ENCODE assay signal across 1 cellular context in the genomic region with DNA sequence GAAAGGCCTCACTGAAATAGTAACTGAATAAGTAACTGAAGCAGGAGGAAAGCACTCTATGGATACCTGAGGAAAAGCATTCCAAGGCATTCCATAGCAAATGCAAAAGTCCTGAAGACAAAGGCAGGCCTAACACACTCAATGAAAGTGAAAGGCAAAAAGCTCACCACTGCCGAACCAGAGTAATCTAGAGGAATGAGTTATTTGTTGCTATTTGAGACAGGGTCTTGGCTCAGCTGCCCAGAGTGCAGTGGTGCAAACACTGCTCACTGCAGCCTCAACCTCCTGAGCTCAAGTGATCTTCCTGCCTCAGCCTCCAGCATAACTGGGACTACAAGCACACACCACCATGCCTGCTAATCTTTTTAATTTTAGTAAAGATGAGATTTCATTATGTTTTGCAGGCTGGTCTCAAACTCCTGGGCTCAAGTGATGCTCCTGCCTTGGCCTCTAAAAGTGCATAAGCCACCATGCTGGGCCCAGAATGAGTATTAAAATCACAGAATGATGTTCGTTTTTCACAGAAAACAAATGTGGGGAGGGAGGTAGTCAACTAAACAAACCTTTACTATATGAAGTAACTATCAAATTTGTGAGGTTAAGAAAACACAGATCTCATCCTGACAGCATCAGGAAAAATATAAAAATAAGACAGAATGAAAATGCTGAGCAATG.
TF ChIP-seq lines count a peak whose summit lies in the region.

No MANE protein-coding gene starts in this region.

TF ChIP-seq in IMR-90, 13 proteins besides CTCF, POLR2A, EP300 and RAD21 (continued from another document):
- TF ChIP-seq, protein P1, sequence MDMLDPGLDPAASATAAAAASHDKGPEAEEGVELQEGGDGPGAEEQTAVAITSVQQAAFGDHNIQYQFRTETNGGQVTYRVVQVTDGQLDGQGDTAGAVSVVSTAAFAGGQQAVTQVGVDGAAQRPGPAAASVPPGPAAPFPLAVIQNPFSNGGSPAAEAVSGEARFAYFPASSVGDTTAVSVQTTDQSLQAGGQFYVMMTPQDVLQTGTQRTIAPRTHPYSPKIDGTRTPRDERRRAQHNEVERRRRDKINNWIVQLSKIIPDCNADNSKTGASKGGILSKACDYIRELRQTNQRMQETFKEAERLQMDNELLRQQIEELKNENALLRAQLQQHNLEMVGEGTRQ (IDR thresholded peaks at IDR 0.05; ENCODE audit: low read depth, low read length), result no peak
- TF ChIP-seq FOS (IDR thresholded peaks at IDR 0.05; ENCODE audit: low read depth, low read length) (no peak), MAFK (IDR thresholded peaks at IDR 0.05; ENCODE audit: low read depth, low read length) (no peak), BHLHE40 (IDR thresholded peaks at IDR 0.05; ENCODE audit: low read depth, low read length) (no peak), RCOR1 (IDR thresholded peaks at IDR 0.05; ENCODE audit: insufficient replicate concordance, low read length) (no peak)
